ENCODE assay signal across 12 cellular contexts in genomic region chr17:17538417-17539391, GRCh38. TPM values are rescaled to one million over a fixed set of nuclear protein-coding genes. Genes with fewer than 3 reads are reported as not detected.
DNase-seq lines count a peak whose midpoint lies in the region; ATAC-seq and TF ChIP-seq lines count a peak whose summit lies in the region.
"Had no signal": no experiment of that assay in that cellular context is flagged by ENCODE, and none has a peak within 500 bp of the region (broad histone marks: within the 10 kb centered on the region; RNA-seq: fewer than 3 reads in every experiment).

No MANE protein-coding gene starts in this region.

- peak overlapping the region; percentile 18 for H3K27ac ChIP-seq in right cardiac atrium (ENCODE audit: low read length)
- H3K27ac ChIP-seq in Panc1 (ENCODE audit: low read length) = no peak overlapping the region
- H3K27ac ChIP-seq in aorta (ENCODE audit: low read depth in 1 of 2, low read length in 2 of 2) = no peak overlapping the region

- 71% methylated on average over 10 of the region's 10 CpGs for WGBS in right cardiac atrium
- 21 to 27% methylated on average over 10 of the region's 10 CpGs for WGBS in aorta, 2 donors

- in situ Hi-C loops in Panc1 (cut with HindIII; ENCODE audit: low pct_unique_long_range_greater_than_20kb, low sequenced_read_pairs) = no loop called here

- no peaks in the 10 kb centered on the region for H3K27me3 ChIP-seq in right cardiac atrium (ENCODE audit: control insufficient read depth, insufficient read depth)
- H3K27me3 ChIP-seq in Panc1 (ENCODE audit: control insufficient read depth, insufficient read depth, low read length) = no peaks in the 10 kb centered on the region
- H3K27me3 ChIP-seq in aorta (ENCODE audit: control insufficient read depth in 1 of 2, insufficient read depth in 2 of 2, low read length in 1 of 2) = no peaks in the 10 kb centered on the region

- ATAC-seq in right cardiac atrium (no peak), Panc1 (no peak), left colon (peak; percentile 78), aorta (ENCODE audit: low FRiP score) (no peak), HG03521 (IDR thresholded peaks at IDR 0.05; ENCODE audit: unreplicated experiment) (no peak)
- ATAC-seq: stimulated activated memory B cell treated with anti-CD40 and anti-IgM and Interleukin-4, amounts not matched to agents 10 μg/mL and 1 μg/mL and 100 μg/mL, for 72 hours had no signal

- POLR2A ChIA-PET in Panc1 (lab: Charles Lee) = no interaction called here

- CTCF ChIA-PET in Panc1 (lab: Charles Lee) = interaction anchor here (0.5 kb wide), 1 partner anchor 14 kb away, joined by 3 read pairs; no protein-coding TSS in a partner anchor

- H3K4me3 ChIP-seq in right cardiac atrium (ENCODE audit: low read length) = no peak overlapping the region
- H3K4me3 ChIP-seq in Panc1 (ENCODE audit: low read depth in 2 of 2, low read length in 2 of 2) = no peak overlapping the region
- H3K4me3 ChIP-seq in aorta (ENCODE audit: low read length in 2 of 2) = no peak overlapping the region

- H3K36me3 ChIP-seq in Panc1 (ENCODE audit: control insufficient read depth, insufficient read depth, low read length) (no peaks in the 10 kb centered on the region), aorta (ENCODE audit: control insufficient read depth in 1 of 2, insufficient read depth in 2 of 2, low read length in 1 of 2) (no peaks in the 10 kb centered on the region)

- no TSS peak for BruUV-seq in Panc1 (replicated peaks; lab: Mats Ljungman, UMichigan)

- intact Hi-C loops in right cardiac atrium (cut with DNase I) (no loop called here), cardiac septum (cut with DNase I) (no loop called here), Panc1 (cut with micrococcal nuclease; ENCODE audit: unreplicated experiment) (no loop called here), left colon (cut with DNase I, micrococcal nuclease) (no loop called here), aorta (cut with DNase I) (no loop called here)

- peak; percentile 4 to 39 (median 11) for DNase-seq in right cardiac atrium
- no peak for DNase-seq in cardiac septum (ENCODE audit: low spot score)
- peak; percentile 20 for DNase-seq in Panc1 (ENCODE audit: low read depth, low spot score)
- DNase-seq in left colon = peak; percentile 52 to 73
- no peak for DNase-seq in aorta
- DNase-seq in NCI-H2227 treated with DMSO at 0.1 percent for 48 hours (lab: John Stamatoyannopoulos, UW) = no peak
- no peak for DNase-seq in globus pallidus (ENCODE audit: low spot score)
- DNase-seq: effector memory CD4-positive, alpha-beta T cell; islet precursor cell; NCI-H226 had no signal

- H3K4me1 ChIP-seq in right cardiac atrium (ENCODE audit: control insufficient read depth, insufficient read depth, low read length) (peaks cover 5% of the 10 kb centered on the region), Panc1 (ENCODE audit: control insufficient read depth, insufficient read depth, low read length) (no peaks in the 10 kb centered on the region), aorta (ENCODE audit: control insufficient read depth in 1 of 2, insufficient read depth in 2 of 2, low read length in 2 of 2) (no peaks in the 10 kb centered on the region)

- no peak for TF ChIP-seq CTCF in Panc1 (IDR thresholded peaks at IDR 0.05)

- H3K9me3 ChIP-seq in right cardiac atrium (ENCODE audit: control insufficient read depth, low read length) = no peaks in the 10 kb centered on the region
- H3K9me3 ChIP-seq in Panc1 (ENCODE audit: control insufficient read depth, insufficient read depth, low read depth, low read length) = no peaks in the 10 kb centered on the region
- no peaks in the 10 kb centered on the region for H3K9me3 ChIP-seq in aorta (ENCODE audit: control insufficient read depth, low read length)

RNA-seq across cellular contexts. Expression of gene RASD1, which starts 42.5 kb away (rescaled TPM):
- total RNA-seq in right cardiac atrium (10 to 100 TPM; 18.7 to 63.8 (median 39.9) TPM), cardiac septum (4.4 TPM), Panc1 (2021; ENCODE audit: unreplicated experiment) (1.7 TPM), left colon (10 to 100 TPM; 20.9 to 24.6 TPM), aorta (10 to 100 TPM; 12.0 to 50.1 TPM)
- polyA plus RNA-seq in right cardiac atrium (66.2 TPM), aorta (1 to 10 TPM; 2.9 to 4.6 TPM)
- 4.6 TPM for polyA plus RNA-seq in Panc1 (2012; ENCODE audit: insufficient read length)

RNA-seq across cellular contexts. Expression of gene PEMT, which starts 52.8 kb away (rescaled TPM):
- total RNA-seq in right cardiac atrium = 10 to 100 TPM; 18.4 to 28.5 (median 19.3) TPM
- polyA plus RNA-seq in right cardiac atrium = 28.0 TPM
- 16.8 TPM for total RNA-seq in cardiac septum
- 27.0 TPM for total RNA-seq in Panc1 (2021; ENCODE audit: unreplicated experiment)
- 45.1 TPM for polyA plus RNA-seq in Panc1 (2012; ENCODE audit: insufficient read length)
- total RNA-seq in left colon = 10 to 100 TPM; 13.8 to 18.6 TPM
- 10 to 100 TPM; 15.3 to 17.7 TPM for total RNA-seq in aorta
- 10 to 100 TPM in 1 of 2 donors, 1 to 10 TPM in 1; 4.5 to 23.8 TPM for polyA plus RNA-seq in aorta

Comparison
In these comparisons a context has a peak if more than half of its experiments do, and no peak if none do; other contexts are left out.
1. DNase-seq: peak in right cardiac atrium (3 of 3), Panc1 (single experiment) and left colon (2 of 2); none in cardiac septum (single experiment), aorta (0 of 2), NCI-H2227 treated with DMSO at 0.1 percent for 48 hours (single experiment) and globus pallidus (single experiment).